7 cellular contexts compared by ENCODE assay signal in genomic region chr19:3310711-3311110, GRCh38.
"Had no signal": no experiment of that assay in that cellular context is flagged by ENCODE, and none has a peak within 500 bp of the region (broad histone marks: within the 10 kb centered on the region; RNA-seq: fewer than 3 reads in every experiment).

No MANE protein-coding gene starts in this region.

- DNase-seq: IMR-90, KG1 had no signal

- H3K27ac ChIP-seq: HL-60, KMS-11 had no signal

- ATAC-seq: HepG2, K562 had no signal

- H3K27ac Mint-ChIP-seq: IgD-negative memory B cell had no signal

- H3K4me3 Mint-ChIP-seq: IgD-negative memory B cell had no signal

- H3K4me1 Mint-ChIP-seq: IgD-negative memory B cell had no signal

- H3K4me3 ChIP-seq: K562 had no signal
